Comparison of ENCODE assay signal across 27 cellular contexts in the genomic region with DNA sequence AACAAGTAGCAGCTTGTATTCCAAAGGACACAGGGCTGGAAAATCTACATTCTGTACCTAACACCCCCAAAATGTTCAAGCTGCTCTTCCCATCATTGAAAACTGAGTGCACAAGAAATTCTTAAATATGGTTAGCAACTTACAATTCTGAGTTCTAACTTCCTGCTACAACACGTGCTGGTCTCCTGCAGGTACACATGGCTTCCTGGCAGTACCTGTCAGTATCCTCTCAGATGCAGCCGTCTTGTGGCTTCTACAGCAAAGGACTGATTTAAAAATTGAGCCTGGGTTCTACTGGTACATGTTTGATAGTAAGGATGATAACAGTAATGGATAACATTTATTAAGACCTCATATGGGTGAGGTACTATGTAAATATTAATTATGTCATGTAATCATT.
"Had no signal": no experiment of that assay in that cellular context is flagged by ENCODE, and none has a peak within 500 bp of the region (broad histone marks: within the 10 kb centered on the region; RNA-seq: fewer than 3 reads in every experiment).

No MANE protein-coding gene starts in this region.

- H3K4me1 ChIP-seq: Peyer's patch, SJSA1 had no signal

- H3K9ac ChIP-seq: KMS-11 had no signal

- ATAC-seq: activated CD8-positive, alpha-beta memory T cell treated with anti-CD3 and anti-CD28 coated beads, Interleukin-2, amount 10 ng/mL, durations not matched to agents 7 days and 5 days; SK-N-SH treated with all-trans-retinoic acid at 6 μM for 48 hours had no signal

- H3K27me3 Mint-ChIP-seq: brain had no signal

- H3K4me3 ChIP-seq: Peyer's patch, SJSA1 had no signal

- H3K27ac ChIP-seq: KMS-11, Peyer's patch, SJSA1, WERI-Rb-1 had no signal

- H3K4me3 Mint-ChIP-seq: activated CD4-positive, alpha-beta memory T cell treated with anti-CD3 and anti-CD28 coated beads, Interleukin-2, amount 10 ng/mL, durations not matched to agents 7 days and 5 days; activated CD8-positive, alpha-beta memory T cell treated with anti-CD3 and anti-CD28 coated beads, Interleukin-2, amount 10 ng/mL, durations not matched to agents 7 days and 5 days; brain had no signal

- DNase-seq: activated CD4-positive, alpha-beta memory T cell treated with anti-CD3 and anti-CD28 coated beads, Interleukin-2, amount 10 ng/mL, durations not matched to agents 7 days and 5 days; activated CD4-positive, alpha-beta T cell treated with anti-CD3 and anti-CD28 coated beads for 1 hour; activated CD4-positive, CD25-positive, alpha-beta regulatory T cell; activated CD8-positive, alpha-beta memory T cell treated with anti-CD3 and anti-CD28 coated beads for 24 hours; activated CD8-positive, alpha-beta memory T cell treated with anti-CD3 and anti-CD28 coated beads, Interleukin-2, amount 10 ng/mL, durations not matched to agents 7 days and 5 days; activated CD8-positive, alpha-beta memory T cell treated with anti-CD3 and anti-CD28 coated beads, Interleukin-2, amount 50 U/mL, for 48 hours; activated effector memory CD4-positive, alpha-beta T cell treated with Interleukin-2 at 50 U/mL for 16 hours; activated T-cell treated with anti-CD3 and anti-CD28 coated beads, Interleukin-2, amount 50 U/mL, for 48 hours; central memory CD4-positive, alpha-beta T cell; NCI-H1105; NCI-H1417 treated with DMSO at 0.1 percent for 48 hours; NCI-H187 treated with DMSO at 0.1 percent for 48 hours; NCI-H2081; NCI-H2171 treated with DMSO at 0.1 percent for 48 hours; NCI-H2227 treated with DMSO at 0.1 percent for 48 hours; NCI-H510A treated with DMSO at 0.1 percent for 48 hours; NCI-H69; Peyer's patch; RPMI8226; SHP77 treated with DMSO at 0.1 percent for 48 hours; SW 1271; T1000; WERI-Rb-1 had no signal

- H3K27ac Mint-ChIP-seq: activated CD4-positive, alpha-beta memory T cell treated with anti-CD3 and anti-CD28 coated beads, Interleukin-2, amount 10 ng/mL, durations not matched to agents 7 days and 5 days; activated CD8-positive, alpha-beta memory T cell treated with anti-CD3 and anti-CD28 coated beads, Interleukin-2, amount 10 ng/mL, durations not matched to agents 7 days and 5 days had no signal

- H3K36me3 Mint-ChIP-seq: brain had no signal

- H3K27me3 ChIP-seq: Peyer's patch, SJSA1 had no signal

- H3K36me3 ChIP-seq: Peyer's patch, SJSA1, WERI-Rb-1 had no signal

- H3K9me3 ChIP-seq: Peyer's patch, SJSA1 had no signal

- H3K4me2 ChIP-seq: KMS-11 had no signal
